In the genomic region with DNA sequence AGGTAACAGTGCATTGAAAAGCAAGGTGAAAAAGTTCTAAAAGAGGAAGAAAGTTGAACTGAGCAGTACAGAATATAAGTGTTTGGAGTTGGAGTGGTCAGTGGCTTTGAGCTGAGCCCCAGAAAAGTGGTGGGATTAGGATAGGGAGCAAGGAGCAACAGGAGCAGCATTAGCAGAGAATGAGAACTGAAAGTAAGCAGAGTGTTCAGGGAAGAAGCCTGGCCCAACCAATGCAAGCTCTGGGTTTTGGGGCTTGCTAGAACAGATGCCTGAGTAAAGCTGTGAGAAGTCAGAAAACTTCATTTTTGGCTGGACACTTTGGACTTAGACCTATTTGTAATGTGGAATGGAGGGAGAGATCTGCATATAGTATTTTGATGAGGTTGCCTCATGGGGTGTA, we compare ENCODE assay signal across 11 cellular contexts. TPM values are rescaled to one million over a fixed set of nuclear protein-coding genes. Genes with fewer than 3 reads are reported as not detected.
DNase-seq lines count a peak whose midpoint lies in the region; ATAC-seq, FAIRE-seq and TF ChIP-seq lines count a peak whose summit lies in the region.
"Had no signal": no experiment of that assay in that cellular context is flagged by ENCODE, and none has a peak within 500 bp of the region (broad histone marks: within the 10 kb centered on the region; RNA-seq: fewer than 3 reads in every experiment).

No MANE protein-coding gene starts in this region.

- H3K4me3 ChIP-seq in subcutaneous abdominal adipose tissue (ENCODE audit: low read depth in 1 of 5, low read length in 5 of 5): no peak overlapping the region
- H3K4me3 ChIP-seq: lower lobe of right lung had no signal

- H3K27ac ChIP-seq in subcutaneous abdominal adipose tissue (ENCODE audit: low read depth, low read length): peak overlapping the region; percentile 60
- H3K27ac ChIP-seq: lower lobe of right lung had no signal

- POLR2A ChIA-PET in activated naive CD8-positive, alpha-beta T cell treated with anti-CD3 and anti-CD28 coated beads, Interleukin-2, amount 10 ng/mL, durations not matched to agents 7 days and 5 days (lab: Charles Lee): interaction anchor here (1.4 kb wide), 1 partner anchor 15 kb away, joined by 3 read pairs; no protein-coding TSS in a partner anchor

- no peak for ATAC-seq in activated naive CD8-positive, alpha-beta T cell treated with anti-CD3 and anti-CD28 coated beads, Interleukin-2, amount 10 ng/mL, durations not matched to agents 7 days and 5 days (ENCODE audit: low read depth)
- ATAC-seq in HG02852 (IDR thresholded peaks at IDR 0.05; ENCODE audit: unreplicated experiment): peak; percentile 28
- ATAC-seq: lower lobe of right lung had no signal

- no peak overlapping the region for H3K9ac ChIP-seq in subcutaneous abdominal adipose tissue (ENCODE audit: low read length in 5 of 5)

- H3K9me3 Mint-ChIP-seq in activated naive CD8-positive, alpha-beta T cell treated with anti-CD3 and anti-CD28 coated beads, Interleukin-2, amount 10 ng/mL, durations not matched to agents 7 days and 5 days: no peaks in the 10 kb centered on the region
- H3K9me3 Mint-ChIP-seq in activated naive CD8-positive, alpha-beta T cell treated with anti-CD3 and anti-CD28 coated beads for 36 hours: no peaks in the 10 kb centered on the region
- H3K9me3 Mint-ChIP-seq in activated T-helper 1 cell treated with anti-CD3 and anti-CD28 coated beads, Interleukin-12 subunit alpha, Interleukin-12 subunit beta, Interleukin-2, Interleukin-4 antibody, amounts not matched to agents 30 ng/mL and 10 ng/mL and 1 ng/mL, durations not matched to agents 14 hours and 24 hours and 36 hours: no peaks in the 10 kb centered on the region

- H3K4me1 ChIP-seq in subcutaneous abdominal adipose tissue (ENCODE audit: control insufficient read depth in 5 of 5, insufficient read depth in 5 of 5, low read length in 5 of 5): peaks cover 6 to 70% (median 43%) of the 10 kb centered on the region in 5 donors

- peaks cover 16% of the 10 kb centered on the region for H3K36me3 Mint-ChIP-seq in activated naive CD8-positive, alpha-beta T cell treated with anti-CD3 and anti-CD28 coated beads, Interleukin-2, amount 10 ng/mL, durations not matched to agents 7 days and 5 days
- H3K36me3 Mint-ChIP-seq in activated naive CD8-positive, alpha-beta T cell treated with anti-CD3 and anti-CD28 coated beads for 36 hours: peaks cover 38% of the 10 kb centered on the region
- peaks cover 23% of the 10 kb centered on the region for H3K36me3 Mint-ChIP-seq in activated T-helper 1 cell treated with anti-CD3 and anti-CD28 coated beads, Interleukin-12 subunit alpha, Interleukin-12 subunit beta, Interleukin-2, Interleukin-4 antibody, amounts not matched to agents 30 ng/mL and 10 ng/mL and 1 ng/mL, durations not matched to agents 14 hours and 24 hours and 36 hours (ENCODE audit: low read depth)

- no peaks in the 10 kb centered on the region for H3K9me3 ChIP-seq in subcutaneous abdominal adipose tissue (ENCODE audit: control insufficient read depth in 5 of 5, low read length in 5 of 5)
- H3K9me3 ChIP-seq: BE2C, lower lobe of right lung had no signal

- H3K27me3 ChIP-seq in subcutaneous abdominal adipose tissue (ENCODE audit: control insufficient read depth in 5 of 5, insufficient read depth in 4 of 5, low read length in 5 of 5): no peaks in the 10 kb centered on the region
- H3K27me3 ChIP-seq: BE2C had no signal

- H3K27me3 Mint-ChIP-seq in activated naive CD8-positive, alpha-beta T cell treated with anti-CD3 and anti-CD28 coated beads, Interleukin-2, amount 10 ng/mL, durations not matched to agents 7 days and 5 days: no peaks in the 10 kb centered on the region
- no peaks in the 10 kb centered on the region for H3K27me3 Mint-ChIP-seq in activated naive CD8-positive, alpha-beta T cell treated with anti-CD3 and anti-CD28 coated beads for 36 hours
- H3K27me3 Mint-ChIP-seq in activated T-helper 1 cell treated with anti-CD3 and anti-CD28 coated beads, Interleukin-12 subunit alpha, Interleukin-12 subunit beta, Interleukin-2, Interleukin-4 antibody, amounts not matched to agents 30 ng/mL and 10 ng/mL and 1 ng/mL, durations not matched to agents 14 hours and 24 hours and 36 hours (ENCODE audit: insufficient read depth): no peaks in the 10 kb centered on the region

- TF ChIP-seq POLR2A in GM12892 (IDR thresholded peaks at IDR 0.05; ENCODE audit: low read depth, low read length): no peak

- peaks cover 0 to 6% (median 0%) of the 10 kb centered on the region in 5 donors for H3K36me3 ChIP-seq in subcutaneous abdominal adipose tissue (ENCODE audit: control insufficient read depth in 5 of 5, insufficient read depth in 5 of 5, low read length in 5 of 5)
- H3K36me3 ChIP-seq: BE2C had no signal

- DNase-seq in activated naive CD8-positive, alpha-beta T cell treated with anti-CD3 and anti-CD28 coated beads, Interleukin-2, amount 10 ng/mL, durations not matched to agents 7 days and 5 days: no peak
- no peak for DNase-seq in activated naive CD8-positive, alpha-beta T cell treated with anti-CD3 and anti-CD28 coated beads for 36 hours
- DNase-seq in activated T-helper 1 cell treated with anti-CD3 and anti-CD28 coated beads, Interleukin-12 subunit alpha, Interleukin-12 subunit beta, Interleukin-2, Interleukin-4 antibody, amounts not matched to agents 30 ng/mL and 10 ng/mL and 1 ng/mL, durations not matched to agents 14 hours and 24 hours and 36 hours (ENCODE audit: low spot score): no peak
- DNase-seq in DMS79 treated with DMSO at 0.1 percent for 48 hours (lab: John Stamatoyannopoulos, UW) (no peak), hypothalamus (lab: John Stamatoyannopoulos, UW) (no peak), GM12892 (ENCODE audit: insufficient read length) (no peak)
- DNase-seq: BE2C, lower lobe of right lung, NCI-H524 had no signal

- FAIRE-seq in GM12892 (lab: Jason Lieb, UNC): no peak

- H3K27ac Mint-ChIP-seq in activated naive CD8-positive, alpha-beta T cell treated with anti-CD3 and anti-CD28 coated beads, Interleukin-2, amount 10 ng/mL, durations not matched to agents 7 days and 5 days: peak overlapping the region; percentile 6
- no peak overlapping the region for H3K27ac Mint-ChIP-seq in activated naive CD8-positive, alpha-beta T cell treated with anti-CD3 and anti-CD28 coated beads for 36 hours
- peak overlapping the region; percentile 27 for H3K27ac Mint-ChIP-seq in activated T-helper 1 cell treated with anti-CD3 and anti-CD28 coated beads, Interleukin-12 subunit alpha, Interleukin-12 subunit beta, Interleukin-2, Interleukin-4 antibody, amounts not matched to agents 30 ng/mL and 10 ng/mL and 1 ng/mL, durations not matched to agents 14 hours and 24 hours and 36 hours

- peaks cover 26% of the 10 kb centered on the region for H3K4me1 Mint-ChIP-seq in activated naive CD8-positive, alpha-beta T cell treated with anti-CD3 and anti-CD28 coated beads, Interleukin-2, amount 10 ng/mL, durations not matched to agents 7 days and 5 days
- peaks cover 63% of the 10 kb centered on the region for H3K4me1 Mint-ChIP-seq in activated naive CD8-positive, alpha-beta T cell treated with anti-CD3 and anti-CD28 coated beads for 36 hours
- peaks cover 54% of the 10 kb centered on the region for H3K4me1 Mint-ChIP-seq in activated T-helper 1 cell treated with anti-CD3 and anti-CD28 coated beads, Interleukin-12 subunit alpha, Interleukin-12 subunit beta, Interleukin-2, Interleukin-4 antibody, amounts not matched to agents 30 ng/mL and 10 ng/mL and 1 ng/mL, durations not matched to agents 14 hours and 24 hours and 36 hours (ENCODE audit: low read depth)

- intact Hi-C loops in activated T-helper 1 cell treated with anti-CD3 and anti-CD28 coated beads, Interleukin-12 subunit alpha, Interleukin-12 subunit beta, Interleukin-2, Interleukin-4 antibody, amounts not matched to agents 30 ng/mL and 10 ng/mL and 1 ng/mL, durations not matched to agents 14 hours and 24 hours and 36 hours (cut with micrococcal nuclease): no loop called here

- H3K4me3 Mint-ChIP-seq in activated naive CD8-positive, alpha-beta T cell treated with anti-CD3 and anti-CD28 coated beads, Interleukin-2, amount 10 ng/mL, durations not matched to agents 7 days and 5 days: no peak overlapping the region
- no peak overlapping the region for H3K4me3 Mint-ChIP-seq in activated naive CD8-positive, alpha-beta T cell treated with anti-CD3 and anti-CD28 coated beads for 36 hours
- H3K4me3 Mint-ChIP-seq in activated T-helper 1 cell treated with anti-CD3 and anti-CD28 coated beads, Interleukin-12 subunit alpha, Interleukin-12 subunit beta, Interleukin-2, Interleukin-4 antibody, amounts not matched to agents 30 ng/mL and 10 ng/mL and 1 ng/mL, durations not matched to agents 14 hours and 24 hours and 36 hours: no peak overlapping the region

RNA-seq across cellular contexts. Expression of gene JADE1, which starts 17.8 kb away (rescaled TPM):
- 10 to 100 TPM; 39.2 to 40.3 TPM for total RNA-seq in activated naive CD8-positive, alpha-beta T cell treated with anti-CD3 and anti-CD28 coated beads, Interleukin-2, amount 10 ng/mL, durations not matched to agents 7 days and 5 days
- total RNA-seq in activated naive CD8-positive, alpha-beta T cell treated with anti-CD3 and anti-CD28 coated beads for 36 hours: 10 to 100 TPM; 29.7 to 31.5 TPM
- 38.7 and 42.4 TPM in 2 replicates for total RNA-seq in activated T-helper 1 cell treated with anti-CD3 and anti-CD28 coated beads, Interleukin-12 subunit alpha, Interleukin-12 subunit beta, Interleukin-2, Interleukin-4 antibody, amounts not matched to agents 30 ng/mL and 10 ng/mL and 1 ng/mL, durations not matched to agents 14 hours and 24 hours and 36 hours
- polyA plus RNA-seq in GM12892 (2012; ENCODE audit: missing spikeins): 10.5 TPM
